25 cellular contexts compared by ENCODE assay signal in genomic region chr18:51397347-51397962, GRCh38.
DNase-seq lines count a peak whose midpoint lies in the region; ATAC-seq and TF ChIP-seq lines count a peak whose summit lies in the region.
"Had no signal": no experiment of that assay in that cellular context is flagged by ENCODE, and none has a peak within 500 bp of the region (broad histone marks: within the 10 kb centered on the region; RNA-seq: fewer than 3 reads in every experiment).

No MANE protein-coding gene starts in this region.

- peak overlapping the region; percentile 77 for H3K27ac ChIP-seq in caudate nucleus (ENCODE audit: low read depth, low read length)
- peak overlapping the region; percentile 80 for H3K27ac ChIP-seq in substantia nigra (ENCODE audit: low read depth, low read length, poor library complexity, severe bottlenecking)
- H3K27ac ChIP-seq: C4-2B, HL-60 had no signal

- no peaks in the 10 kb centered on the region for H3K27me3 ChIP-seq in Caco-2 (replicated peaks; ENCODE audit: control insufficient read depth, insufficient read depth, low read length)

- intact Hi-C loops in Caco-2 (cut with micrococcal nuclease; ENCODE audit: unreplicated experiment), result no loop called here
- intact Hi-C loops in activated T-helper 2 cell treated with anti-CD3 and anti-CD28 coated beads, Interferon-gamma antibody, Interleukin-2, Interleukin-4, amounts not matched to agents 10 μg/mL and 5 μg/mL and 100 μg/mL, durations not matched to agents 14 hours and 24 hours and 36 hours (cut with micrococcal nuclease), result no loop called here

- peak overlapping the region; percentile 45 for H3K27ac Mint-ChIP-seq in Caco-2 (ENCODE audit: unreplicated experiment)
- H3K27ac Mint-ChIP-seq in activated T-helper 2 cell treated with anti-CD3 and anti-CD28 coated beads, Interferon-gamma antibody, Interleukin-2, Interleukin-4, amounts not matched to agents 10 μg/mL and 5 μg/mL and 100 μg/mL, durations not matched to agents 14 hours and 24 hours and 36 hours, result no peak overlapping the region
- H3K27ac Mint-ChIP-seq: CD8-positive, alpha-beta memory T cell had no signal

- no peaks in the 10 kb centered on the region for H3K36me3 Mint-ChIP-seq in Caco-2 (ENCODE audit: insufficient read depth, unreplicated experiment)
- H3K36me3 Mint-ChIP-seq in activated T-helper 2 cell treated with anti-CD3 and anti-CD28 coated beads, Interferon-gamma antibody, Interleukin-2, Interleukin-4, amounts not matched to agents 10 μg/mL and 5 μg/mL and 100 μg/mL, durations not matched to agents 14 hours and 24 hours and 36 hours (ENCODE audit: low read depth), result no peaks in the 10 kb centered on the region
- H3K36me3 Mint-ChIP-seq: CD8-positive, alpha-beta memory T cell had no signal

- H3K4me3 ChIP-seq in Caco-2 (ENCODE audit: low read depth, low read length), result no peak overlapping the region
- H3K4me3 ChIP-seq: K562 had no signal

- ATAC-seq in HG03039 (IDR thresholded peaks at IDR 0.05; ENCODE audit: unreplicated experiment), result no peak
- ATAC-seq: HepG2, K562, Panc1, SK-N-SH treated with all-trans-retinoic acid at 6 μM for 48 hours had no signal

- DNase-seq in Caco-2 (no peak), caudate nucleus (lab: John Stamatoyannopoulos, UW) (peak in 1 of 61 donors; percentile 10), medulla oblongata (ENCODE audit: extremely low spot score) (peak; percentile 49), substantia nigra (lab: John Stamatoyannopoulos, UW) (peak in 6 of 49 donors; percentile 4 to 43 (median 15)), hepatic stellate cell (ENCODE audit: low spot score) (no peak)
- DNase-seq in activated T-helper 2 cell treated with anti-CD3 and anti-CD28 coated beads, Interferon-gamma antibody, Interleukin-2, Interleukin-4, amounts not matched to agents 10 μg/mL and 5 μg/mL and 100 μg/mL, durations not matched to agents 14 hours and 24 hours and 36 hours (ENCODE audit: low spot score), result no peak
- DNase-seq: AML-193; CD8-positive, alpha-beta memory T cell; DMS53; EL; H7; NCI-H1105; NCI-H146; NCI-H2081; NCI-H2171; NCI-H345; NCI-H524; NCI-H774 had no signal

- H3K9me3 ChIP-seq in Caco-2, result no peaks in the 10 kb centered on the region

- no TSS peak for BruUV-seq in Caco-2 (replicated peaks; lab: Mats Ljungman, UMichigan)

- CTCF ChIA-PET in Caco-2 (lab: Charles Lee), result no interaction called here

- H3K36me3 ChIP-seq in Caco-2 (ENCODE audit: control insufficient read depth, insufficient read depth, low read length), result no peaks in the 10 kb centered on the region

- H3K4me1 Mint-ChIP-seq in Caco-2 (ENCODE audit: low read depth, unreplicated experiment), result peaks cover 5% of the 10 kb centered on the region
- H3K4me1 Mint-ChIP-seq in activated T-helper 2 cell treated with anti-CD3 and anti-CD28 coated beads, Interferon-gamma antibody, Interleukin-2, Interleukin-4, amounts not matched to agents 10 μg/mL and 5 μg/mL and 100 μg/mL, durations not matched to agents 14 hours and 24 hours and 36 hours (ENCODE audit: low read depth), result no peaks in the 10 kb centered on the region
- H3K4me1 Mint-ChIP-seq: CD8-positive, alpha-beta memory T cell had no signal

- H3K9me3 Mint-ChIP-seq in Caco-2 (ENCODE audit: unreplicated experiment), result no peaks in the 10 kb centered on the region
- no peaks in the 10 kb centered on the region for H3K9me3 Mint-ChIP-seq in activated T-helper 2 cell treated with anti-CD3 and anti-CD28 coated beads, Interferon-gamma antibody, Interleukin-2, Interleukin-4, amounts not matched to agents 10 μg/mL and 5 μg/mL and 100 μg/mL, durations not matched to agents 14 hours and 24 hours and 36 hours
- H3K9me3 Mint-ChIP-seq: CD8-positive, alpha-beta memory T cell had no signal

- H3K4me3 Mint-ChIP-seq in Caco-2 (ENCODE audit: unreplicated experiment), result no peak overlapping the region
- no peak overlapping the region for H3K4me3 Mint-ChIP-seq in activated T-helper 2 cell treated with anti-CD3 and anti-CD28 coated beads, Interferon-gamma antibody, Interleukin-2, Interleukin-4, amounts not matched to agents 10 μg/mL and 5 μg/mL and 100 μg/mL, durations not matched to agents 14 hours and 24 hours and 36 hours (ENCODE audit: low read depth)
- H3K4me3 Mint-ChIP-seq: CD8-positive, alpha-beta memory T cell had no signal

- H3K4me1 ChIP-seq in Caco-2, result no peaks in the 10 kb centered on the region

- POLR2A ChIA-PET in Caco-2 (lab: Charles Lee), result no interaction called here

- no peaks in the 10 kb centered on the region for H3K27me3 Mint-ChIP-seq in Caco-2 (ENCODE audit: insufficient read depth, unreplicated experiment)
- H3K27me3 Mint-ChIP-seq in activated T-helper 2 cell treated with anti-CD3 and anti-CD28 coated beads, Interferon-gamma antibody, Interleukin-2, Interleukin-4, amounts not matched to agents 10 μg/mL and 5 μg/mL and 100 μg/mL, durations not matched to agents 14 hours and 24 hours and 36 hours (ENCODE audit: low read depth), result peaks cover 12% of the 10 kb centered on the region

- TF ChIP-seq CTCF in Caco-2 (IDR thresholded peaks at IDR 0.05; ENCODE audit: insufficient read depth in 1 of 2, low read depth in 1 of 2, low read length in 1 of 2, severe bottlenecking in 1 of 2, unreplicated experiment in 1 of 2), result no peak
